Comparison of ENCODE assay signal across 23 cellular contexts in the genomic region with DNA sequence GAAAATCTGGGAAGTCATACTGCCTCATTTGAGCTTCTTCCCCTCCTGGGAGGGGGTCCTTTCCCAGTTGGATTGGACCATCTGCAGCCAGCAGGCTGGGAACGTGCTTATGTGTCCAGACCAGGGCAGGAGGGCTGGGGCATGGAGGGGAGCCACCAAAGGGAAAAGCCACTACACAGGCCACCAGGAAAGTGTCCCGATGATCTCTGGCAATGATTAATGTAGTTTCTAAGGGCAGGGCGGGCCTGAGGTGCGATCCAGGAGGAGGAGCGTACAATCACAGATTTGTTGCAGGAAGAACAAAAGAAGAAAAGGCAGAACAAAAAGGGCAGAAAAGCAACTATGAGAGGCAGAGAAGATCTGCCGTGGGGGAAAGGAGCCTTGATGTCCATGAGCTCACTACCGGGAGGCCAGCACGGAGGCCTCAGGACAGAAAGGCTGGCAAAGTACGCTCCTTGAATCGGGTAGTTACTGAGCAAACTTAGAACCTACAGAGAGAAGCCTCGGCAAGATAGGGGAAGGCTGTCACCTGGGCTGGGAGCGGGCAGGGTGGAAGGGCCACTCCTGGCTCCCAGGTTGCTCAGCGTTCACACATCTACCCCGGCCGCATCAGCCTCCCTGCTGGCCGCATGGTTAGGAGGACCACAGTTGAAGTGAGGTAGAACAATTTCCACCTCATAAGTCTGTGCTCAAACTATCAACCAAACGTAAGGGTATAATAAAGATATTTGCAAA.
DNase-seq lines count a peak whose midpoint lies in the region; ATAC-seq, FAIRE-seq and TF ChIP-seq lines count a peak whose summit lies in the region.
"Had no signal": no experiment of that assay in that cellular context is flagged by ENCODE, and none has a peak within 500 bp of the region (broad histone marks: within the 10 kb centered on the region; RNA-seq: fewer than 3 reads in every experiment).

No MANE protein-coding gene starts in this region.

- no peaks in the 10 kb centered on the region for H3K79me2 ChIP-seq in PC-3 (ENCODE audit: low read length)

- H3K27me3 ChIP-seq in SJSA1 (replicated peaks) (no peaks in the 10 kb centered on the region), skeletal muscle satellite cell (ENCODE audit: control insufficient read depth, insufficient read depth, low read length) (peaks cover 7% of the 10 kb centered on the region), PC-3 (ENCODE audit: low read length) (no peaks in the 10 kb centered on the region), tibial artery (peaks cover 0 to 20% of the 10 kb centered on the region in 2 donors)
- H3K27me3 ChIP-seq: BLaER1 treated with 17β-estradiol and CSF1 and Interleukin-3, amounts not matched to agents 10 nM and 100 nM had no signal

- H3K36me3 ChIP-seq in SJSA1 (no peaks in the 10 kb centered on the region), skeletal muscle satellite cell (ENCODE audit: insufficient read depth, low read length) (no peaks in the 10 kb centered on the region), PC-3 (ENCODE audit: low read depth, low read length) (no peaks in the 10 kb centered on the region), tibial artery (no peaks in the 10 kb centered on the region)
- H3K36me3 ChIP-seq: BLaER1 treated with 17β-estradiol and CSF1 and Interleukin-3, amounts not matched to agents 10 nM and 100 nM had no signal

- no peak overlapping the region for H3K4me2 ChIP-seq in A549
- H3K4me2 ChIP-seq in skeletal muscle satellite cell (ENCODE audit: low read length): peak overlapping the region; percentile 63
- no peak overlapping the region for H3K4me2 ChIP-seq in PC-3 (ENCODE audit: low read length)
- H3K4me2 ChIP-seq: BLaER1 treated with 17β-estradiol and CSF1 and Interleukin-3, amounts not matched to agents 10 nM and 100 nM; GM23338 had no signal

- H3K4me1 ChIP-seq in A549: peaks cover 13% of the 10 kb centered on the region; the same call in 2 of the 3 replicates
- peaks cover 28% of the 10 kb centered on the region for H3K4me1 ChIP-seq in SJSA1 (replicated peaks)
- peaks cover 26% of the 10 kb centered on the region for H3K4me1 ChIP-seq in skeletal muscle satellite cell (ENCODE audit: control insufficient read depth, insufficient read depth, low read length)
- H3K4me1 ChIP-seq in PC-3 (ENCODE audit: insufficient read depth, low read length): peaks cover 31% of the 10 kb centered on the region
- no peaks in the 10 kb centered on the region for H3K4me1 ChIP-seq in tibial artery
- H3K4me1 ChIP-seq: BLaER1 treated with 17β-estradiol and CSF1 and Interleukin-3, amounts not matched to agents 10 nM and 100 nM had no signal

- CTCF ChIA-PET in A549 (lab: Yijun Ruan, JAX): no interaction called here
- CTCF ChIA-PET in PC-3 (lab: Charles Lee): no interaction called here

- 88% methylated on average over 17 of the region's 17 CpGs for WGBS in A549 (ENCODE audit: missing lambda C conversion rate)

- H3K9ac ChIP-seq in skeletal muscle satellite cell (ENCODE audit: low read depth, low read length) (no peak overlapping the region), PC-3 (ENCODE audit: low read length) (no peak overlapping the region)
- H3K9ac ChIP-seq: BLaER1 treated with 17β-estradiol and CSF1 and Interleukin-3, amounts not matched to agents 10 nM and 100 nM had no signal

- FAIRE-seq in A549 (lab: Jason Lieb, UNC): peak; percentile 13
- FAIRE-seq: A204.1, D721Med had no signal

- POLR2A ChIA-PET in A549 (lab: Yijun Ruan, JAX): no interaction called here
- POLR2A ChIA-PET in PC-3 (lab: Charles Lee; ENCODE audit: unreplicated experiment): no interaction called here

- ATAC-seq in A549 (no peak), left lobe of liver (peak; percentile 53), GM21526 (IDR thresholded peaks at IDR 0.05; ENCODE audit: low FRiP score, unreplicated experiment) (no peak), PC-3 (no peak)
- ATAC-seq: GM23338 had no signal

- no peak for TF ChIP-seq EP300 in A549 (IDR thresholded peaks at IDR 0.05)

- H4K20me1 ChIP-seq in PC-3 (ENCODE audit: low read length): no peaks in the 10 kb centered on the region
- H4K20me1 ChIP-seq: BLaER1 treated with 17β-estradiol and CSF1 and Interleukin-3, amounts not matched to agents 10 nM and 100 nM had no signal

- DNase-seq in A549 (ENCODE audit: low read depth in 1 of 2, low spot score in 1 of 2) (no peak), SJSA1 (ENCODE audit: low read depth in 1 of 2, low spot score in 2 of 2) (no peak), left lobe of liver (ENCODE audit: low spot score) (no peak), PC-3 (no peak), tibial artery (no peak)
- DNase-seq: AML-193; CD4-positive, alpha-beta T cell; H9; MV-4-11; NCI-H1105; NCI-H1436 treated with DMSO at 0.1 percent for 48 hours; NCI-H187 treated with DMSO at 0.1 percent for 48 hours; NCI-H524 treated with DMSO at 0.1 percent for 48 hours; NCI-H82; NK-92 treated with Interleukin-12 subunit alpha and Interleukin-12 subunit beta, amount 100 ng/mL, for 24 hours; Right ventricle myocardium superior; RPMI8226 had no signal

- TF ChIP-seq CTCF in A549 (IDR thresholded peaks at IDR 0.05) (no peak), PC-3 (conservative IDR thresholded peaks at IDR 0.05; ENCODE audit: low read depth, low read length) (no peak), tibial artery (IDR thresholded peaks at IDR 0.05) (no peak)

- no peaks in the 10 kb centered on the region for H3F3A ChIP-seq in PC-3 (ENCODE audit: low read length, unreplicated experiment)

- no peak overlapping the region for H3K27ac ChIP-seq in A549
- 0 out of 2 replicates have a peak overlapping the region, but pooled peaks have one; percentile 31 for H3K27ac ChIP-seq in SJSA1
- H3K27ac ChIP-seq in PC-3 (ENCODE audit: low read length): no peak overlapping the region
- H3K27ac ChIP-seq in tibial artery: no peak overlapping the region
- H3K27ac ChIP-seq: BLaER1 treated with 17β-estradiol and CSF1 and Interleukin-3, amounts not matched to agents 10 nM and 100 nM had no signal

- no peak for TF ChIP-seq POLR2A in A549 (IDR thresholded peaks at IDR 0.05; ENCODE audit: low read length)

- H2AFZ ChIP-seq in PC-3 (ENCODE audit: low read length): no peak overlapping the region
- H2AFZ ChIP-seq: GM23338 had no signal

- H3K9me3 ChIP-seq in A549 (no peaks in the 10 kb centered on the region), SJSA1 (replicated peaks) (no peaks in the 10 kb centered on the region), skeletal muscle satellite cell (replicated peaks; ENCODE audit: low read length) (no peaks in the 10 kb centered on the region), PC-3 (ENCODE audit: low read length) (no peaks in the 10 kb centered on the region), tibial artery (no peaks in the 10 kb centered on the region)
- H3K9me3 ChIP-seq: BLaER1 treated with 17β-estradiol and CSF1 and Interleukin-3, amounts not matched to agents 10 nM and 100 nM had no signal

- H3K4me3 ChIP-seq in A549 (no peak overlapping the region), SJSA1 (no peak overlapping the region), skeletal muscle satellite cell (ENCODE audit: low read length) (no peak overlapping the region), PC-3 (ENCODE audit: low read length) (no peak overlapping the region), tibial artery (no peak overlapping the region)
- H3K4me3 ChIP-seq: BLaER1 treated with 17β-estradiol and CSF1 and Interleukin-3, amounts not matched to agents 10 nM and 100 nM; GM23338 had no signal

- intact Hi-C loops in PC-3 (cut with micrococcal nuclease) (no loop called here), tibial artery (cut with DNase I; ENCODE audit: low total_unique reads) (no loop called here)

- no peak for TF ChIP-seq RAD21 in A549 (conservative IDR thresholded peaks at IDR 0.05 in 1 of 2, IDR thresholded peaks at IDR 0.05 in 1 of 2)

- H3K9me2 ChIP-seq in PC-3 (replicated peaks; ENCODE audit: low read length): no peaks in the 10 kb centered on the region

- no TSS peak for BruUV-seq in PC-3 (replicated peaks; lab: Mats Ljungman, UMichigan)

TF ChIP-seq in A549, 52 proteins besides CTCF, POLR2A, EP300 and RAD21:
- TF ChIP-seq, protein P1, sequence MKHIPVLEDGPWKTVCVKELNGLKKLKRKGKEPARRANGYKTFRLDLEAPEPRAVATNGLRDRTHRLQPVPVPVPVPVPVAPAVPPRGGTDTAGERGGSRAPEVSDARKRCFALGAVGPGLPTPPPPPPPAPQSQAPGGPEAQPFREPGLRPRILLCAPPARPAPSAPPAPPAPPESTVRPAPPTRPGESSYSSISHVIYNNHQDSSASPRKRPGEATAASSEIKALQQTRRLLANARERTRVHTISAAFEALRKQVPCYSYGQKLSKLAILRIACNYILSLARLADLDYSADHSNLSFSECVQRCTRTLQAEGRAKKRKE (CRISPR knock-in tag; IDR thresholded peaks at IDR 0.05; ENCODE audit: low read depth): no peak
- TF ChIP-seq ESRRA (IDR thresholded peaks at IDR 0.05; ENCODE audit: borderline replicate concordance, low read length): no peak
- TF ChIP-seq MAFK (IDR thresholded peaks at IDR 0.05; ENCODE audit: partially characterized antibody): no peak
- TF ChIP-seq, protein P2, sequence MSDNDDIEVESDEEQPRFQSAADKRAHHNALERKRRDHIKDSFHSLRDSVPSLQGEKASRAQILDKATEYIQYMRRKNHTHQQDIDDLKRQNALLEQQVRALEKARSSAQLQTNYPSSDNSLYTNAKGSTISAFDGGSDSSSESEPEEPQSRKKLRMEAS (IDR thresholded peaks at IDR 0.05): no peak
- TF ChIP-seq ZFP36 (IDR thresholded peaks at IDR 0.05; ENCODE audit: borderline replicate concordance, partially characterized antibody): no peak
TF ChIP-seq in A549: peak in this region for 0.
